9 cellular contexts compared by ENCODE assay signal in genomic region chr2:69917854-69918253, GRCh38. TPM values are rescaled to one million over a fixed set of nuclear protein-coding genes. Genes with fewer than 3 reads are reported as not detected.
A peak's percentile ranks its signal among the peaks of the same experiment; 100 is the strongest.
DNase-seq lines count a peak whose midpoint lies in the region; ATAC-seq and TF ChIP-seq lines count a peak whose summit lies in the region.
"Had no signal": no experiment of that assay in that cellular context is flagged by ENCODE, and none has a peak within 500 bp of the region (broad histone marks: within the 10 kb centered on the region; RNA-seq: fewer than 3 reads in every experiment).

No MANE protein-coding gene starts in this region.

- peak overlapping the region in 1 of 2 donors; percentile 29 for H3K27ac Mint-ChIP-seq in activated naive CD4-positive, alpha-beta T cell treated with anti-CD3 and anti-CD28 coated beads, Interleukin-2, amount 50 U/mL, for 72 hours

- in situ Hi-C loops in G401 (cut with HindIII; ENCODE audit: low sequenced_read_pairs) = no loop called here

- no peaks in the 10 kb centered on the region for H4K20me1 ChIP-seq in OCI-LY7 (ENCODE audit: insufficient read depth, low read length)

- H3K79me2 ChIP-seq in OCI-LY7 (ENCODE audit: insufficient read depth, low read depth, low read length) = no peaks in the 10 kb centered on the region

- DNase-seq in GDM1 (lab: John Stamatoyannopoulos, UW) = peak; percentile 8
- no peak for DNase-seq in OCI-LY7 (ENCODE audit: low spot score)
- no peak for DNase-seq in epithelial cell of prostate (ENCODE audit: low read depth, low spot score)
- peak; percentile 76 for DNase-seq in pulmonary artery endothelial cell (ENCODE audit: low read depth, low spot score)
- DNase-seq in activated naive CD4-positive, alpha-beta T cell treated with anti-CD3 and anti-CD28 coated beads, Interleukin-2, amount 50 U/mL, for 72 hours (ENCODE audit: low spot score in 2 of 2) = no peak
- no peak for DNase-seq in SHP77 treated with DMSO at 0.1 percent for 48 hours (lab: John Stamatoyannopoulos, UW)
- DNase-seq in COR-L47 (lab: John Stamatoyannopoulos, UW) = no peak
- DNase-seq in G401 (ENCODE audit: low spot score) = no peak
- DNase-seq: activated CD4-positive, alpha-beta T cell treated with anti-CD3 and anti-CD28 coated beads, Interleukin-2, amount 50 U/mL, for 4 hours had no signal

- BruUV-seq in OCI-LY7 (replicated peaks; lab: Mats Ljungman, UMichigan) = no TSS peak

- H3K36me3 Mint-ChIP-seq in activated naive CD4-positive, alpha-beta T cell treated with anti-CD3 and anti-CD28 coated beads, Interleukin-2, amount 50 U/mL, for 72 hours = peaks cover 0 to 6% of the 10 kb centered on the region in 2 donors

- H3K27ac ChIP-seq in OCI-LY7 (ENCODE audit: low read depth, low read length, poor library complexity, severe bottlenecking) (no peak overlapping the region), epithelial cell of prostate (peak overlapping the region; percentile 88)

- intact Hi-C loops in OCI-LY7 (cut with micrococcal nuclease; ENCODE audit: unreplicated experiment) = no loop called here

- H3K9me3 ChIP-seq in OCI-LY7 (ENCODE audit: low read length) = no peaks in the 10 kb centered on the region

- no peak overlapping the region for H3K4me3 ChIP-seq in OCI-LY7 (ENCODE audit: low read depth, low read length, poor library complexity, severe bottlenecking)

- no peak for ATAC-seq in activated naive CD4-positive, alpha-beta T cell treated with anti-CD3 and anti-CD28 coated beads, Interleukin-2, amount 50 U/mL, for 72 hours

- H3K4me1 ChIP-seq in OCI-LY7 (ENCODE audit: insufficient read depth, low read length, poor library complexity, severe bottlenecking) = peaks cover 32% of the 10 kb centered on the region

- peaks cover 3% of the 10 kb centered on the region; the same call in 1 of the 2 replicates for H3K36me3 ChIP-seq in OCI-LY7 (ENCODE audit: insufficient read depth, low read length)

- peak overlapping the region; percentile 34; the same call in 1 of the 2 replicates for H3K4me2 ChIP-seq in OCI-LY7 (ENCODE audit: low read length)

- POLR2A ChIA-PET in OCI-LY7 (lab: Charles Lee) = interaction anchor here (1.0 to 1.4 kb wide), 2 partner anchors 209 to 273 kb away, joined by 3 read pairs; partner anchors contain the start of gene C2orf42

- CTCF ChIA-PET in OCI-LY7 (lab: Charles Lee; ENCODE audit: unreplicated experiment) = no interaction called here

- no peak for TF ChIP-seq CTCF in OCI-LY7 (conservative IDR thresholded peaks at IDR 0.05; ENCODE audit: low read length)

- peak overlapping the region; percentile 42; the same call in 1 of the 2 replicates for H2AFZ ChIP-seq in OCI-LY7 (ENCODE audit: low read length)

- H3K9me3 Mint-ChIP-seq in activated naive CD4-positive, alpha-beta T cell treated with anti-CD3 and anti-CD28 coated beads, Interleukin-2, amount 50 U/mL, for 72 hours = no peaks in the 10 kb centered on the region

- H3K9me2 ChIP-seq in OCI-LY7 (ENCODE audit: insufficient read depth, low read length) = no peaks in the 10 kb centered on the region

RNA-seq across cellular contexts. Expression of gene MXD1, which starts 2.9 kb away (rescaled TPM):
- 1.1 and 2.2 TPM in 2 replicates for total RNA-seq in OCI-LY7 (2014; rRNA removed; shearing (Covaris generic))
- total RNA-seq in OCI-LY7 (2022) (2.8 and 2.9 TPM in 2 replicates), pulmonary artery endothelial cell (4.0 and 6.1 TPM in 2 replicates)
- total RNA-seq in activated naive CD4-positive, alpha-beta T cell treated with anti-CD3 and anti-CD28 coated beads, Interleukin-2, amount 50 U/mL, for 72 hours = 10 to 100 TPM; 14.5 to 20.7 TPM
- 4.8 and 5.2 TPM in 2 replicates for total RNA-seq in G401 (2014; rRNA removed; shearing (Covaris generic))

RNA-seq across cellular contexts. Expression of gene SNRNP27, which starts 24.1 kb away (rescaled TPM):
- total RNA-seq in OCI-LY7 (2014; rRNA removed; shearing (Covaris generic)) = 42.2 and 61.9 TPM in 2 replicates
- total RNA-seq in OCI-LY7 (2022) = 76.0 and 82.4 TPM in 2 replicates
- total RNA-seq in pulmonary artery endothelial cell = 25.5 and 42.0 TPM in 2 replicates
- total RNA-seq in activated naive CD4-positive, alpha-beta T cell treated with anti-CD3 and anti-CD28 coated beads, Interleukin-2, amount 50 U/mL, for 72 hours = 10 to 100 TPM; 61.4 to 69.4 TPM
- total RNA-seq in G401 (2014; rRNA removed; shearing (Covaris generic)) = 51.7 and 63.0 TPM in 2 replicates

RNA-seq across cellular contexts. Expression of gene ASPRV1, which starts 43.6 kb away (rescaled TPM):
- total RNA-seq in OCI-LY7 (2014; rRNA removed; shearing (Covaris generic)) = 0.88 and 1.4 TPM in 2 replicates
- 0.77 and 1.3 TPM in 2 replicates for total RNA-seq in OCI-LY7 (2022)
- total RNA-seq in pulmonary artery endothelial cell = 0.11 and 0.13 TPM in 2 replicates
- total RNA-seq in activated naive CD4-positive, alpha-beta T cell treated with anti-CD3 and anti-CD28 coated beads, Interleukin-2, amount 50 U/mL, for 72 hours = 1 to 10 TPM; 1.5 TPM
- total RNA-seq in G401 (2014; rRNA removed; shearing (Covaris generic)) = 0.55 and 1.3 TPM in 2 replicates

Comparison
In these comparisons a context has a peak if more than half of its experiments do, and no peak if none do; other contexts are left out.
1. DNase-seq: peak in GDM1 (single experiment) and pulmonary artery endothelial cell (single experiment); none in OCI-LY7 (single experiment), epithelial cell of prostate (single experiment), activated naive CD4-positive, alpha-beta T cell treated with anti-CD3 and anti-CD28 coated beads, Interleukin-2, amount 50 U/mL, for 72 hours (0 of 2), SHP77 treated with DMSO at 0.1 percent for 48 hours (single experiment), COR-L47 (single experiment) and G401 (single experiment).